Comparison of ENCODE assay signal across 1 cellular context in the genomic region with DNA sequence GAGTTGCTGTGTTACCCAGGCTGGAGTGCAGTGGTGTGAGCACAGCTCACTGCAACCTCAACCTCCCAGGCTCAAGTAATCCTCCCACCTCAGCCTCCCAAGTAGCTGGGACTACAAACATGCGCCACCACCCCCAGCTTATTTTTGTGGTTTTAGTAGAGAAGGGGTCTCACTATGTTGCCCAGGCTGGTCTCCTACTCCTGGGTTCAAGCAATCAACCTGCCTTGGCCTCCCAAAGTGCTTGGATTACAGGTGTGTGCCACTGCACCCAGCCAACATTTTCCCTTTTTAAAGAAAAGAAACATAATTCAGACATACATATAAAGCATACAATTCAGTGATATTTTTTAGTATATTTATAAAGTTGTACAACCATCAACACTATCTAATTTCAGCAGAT.
TF ChIP-seq lines count a peak whose summit lies in the region.

No MANE protein-coding gene starts in this region.

TF ChIP-seq in HepG2, 621 proteins besides CTCF, POLR2A, EP300 and RAD21 (continued from another document):
- TF ChIP-seq, protein P1, sequence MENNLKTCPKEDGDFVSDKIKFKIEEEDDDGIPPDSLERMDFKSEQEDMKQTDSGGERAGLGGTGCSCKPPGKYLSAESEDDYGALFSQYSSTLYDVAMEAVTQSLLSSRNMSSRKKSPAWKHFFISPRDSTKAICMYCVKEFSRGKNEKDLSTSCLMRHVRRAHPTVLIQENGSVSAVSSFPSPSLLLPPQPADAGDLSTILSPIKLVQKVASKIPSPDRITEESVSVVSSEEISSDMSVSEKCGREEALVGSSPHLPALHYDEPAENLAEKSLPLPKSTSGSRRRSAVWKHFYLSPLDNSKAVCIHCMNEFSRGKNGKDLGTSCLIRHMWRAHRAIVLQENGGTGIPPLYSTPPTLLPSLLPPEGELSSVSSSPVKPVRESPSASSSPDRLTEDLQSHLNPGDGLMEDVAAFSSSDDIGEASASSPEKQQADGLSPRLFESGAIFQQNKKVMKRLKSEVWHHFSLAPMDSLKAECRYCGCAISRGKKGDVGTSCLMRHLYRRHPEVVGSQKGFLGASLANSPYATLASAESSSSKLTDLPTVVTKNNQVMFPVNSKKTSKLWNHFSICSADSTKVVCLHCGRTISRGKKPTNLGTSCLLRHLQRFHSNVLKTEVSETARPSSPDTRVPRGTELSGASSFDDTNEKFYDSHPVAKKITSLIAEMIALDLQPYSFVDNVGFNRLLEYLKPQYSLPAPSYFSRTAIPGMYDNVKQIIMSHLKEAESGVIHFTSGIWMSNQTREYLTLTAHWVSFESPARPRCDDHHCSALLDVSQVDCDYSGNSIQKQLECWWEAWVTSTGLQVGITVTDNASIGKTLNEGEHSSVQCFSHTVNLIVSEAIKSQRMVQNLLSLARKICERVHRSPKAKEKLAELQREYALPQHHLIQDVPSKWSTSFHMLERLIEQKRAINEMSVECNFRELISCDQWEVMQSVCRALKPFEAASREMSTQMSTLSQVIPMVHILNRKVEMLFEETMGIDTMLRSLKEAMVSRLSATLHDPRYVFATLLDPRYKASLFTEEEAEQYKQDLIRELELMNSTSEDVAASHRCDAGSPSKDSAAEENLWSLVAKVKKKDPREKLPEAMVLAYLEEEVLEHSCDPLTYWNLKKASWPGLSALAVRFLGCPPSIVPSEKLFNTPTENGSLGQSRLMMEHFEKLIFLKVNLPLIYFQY (CRISPR knock-in tag; IDR thresholded peaks at IDR 0.05; ENCODE audit: borderline replicate concordance) = no peak
- TF ChIP-seq, protein P2, sequence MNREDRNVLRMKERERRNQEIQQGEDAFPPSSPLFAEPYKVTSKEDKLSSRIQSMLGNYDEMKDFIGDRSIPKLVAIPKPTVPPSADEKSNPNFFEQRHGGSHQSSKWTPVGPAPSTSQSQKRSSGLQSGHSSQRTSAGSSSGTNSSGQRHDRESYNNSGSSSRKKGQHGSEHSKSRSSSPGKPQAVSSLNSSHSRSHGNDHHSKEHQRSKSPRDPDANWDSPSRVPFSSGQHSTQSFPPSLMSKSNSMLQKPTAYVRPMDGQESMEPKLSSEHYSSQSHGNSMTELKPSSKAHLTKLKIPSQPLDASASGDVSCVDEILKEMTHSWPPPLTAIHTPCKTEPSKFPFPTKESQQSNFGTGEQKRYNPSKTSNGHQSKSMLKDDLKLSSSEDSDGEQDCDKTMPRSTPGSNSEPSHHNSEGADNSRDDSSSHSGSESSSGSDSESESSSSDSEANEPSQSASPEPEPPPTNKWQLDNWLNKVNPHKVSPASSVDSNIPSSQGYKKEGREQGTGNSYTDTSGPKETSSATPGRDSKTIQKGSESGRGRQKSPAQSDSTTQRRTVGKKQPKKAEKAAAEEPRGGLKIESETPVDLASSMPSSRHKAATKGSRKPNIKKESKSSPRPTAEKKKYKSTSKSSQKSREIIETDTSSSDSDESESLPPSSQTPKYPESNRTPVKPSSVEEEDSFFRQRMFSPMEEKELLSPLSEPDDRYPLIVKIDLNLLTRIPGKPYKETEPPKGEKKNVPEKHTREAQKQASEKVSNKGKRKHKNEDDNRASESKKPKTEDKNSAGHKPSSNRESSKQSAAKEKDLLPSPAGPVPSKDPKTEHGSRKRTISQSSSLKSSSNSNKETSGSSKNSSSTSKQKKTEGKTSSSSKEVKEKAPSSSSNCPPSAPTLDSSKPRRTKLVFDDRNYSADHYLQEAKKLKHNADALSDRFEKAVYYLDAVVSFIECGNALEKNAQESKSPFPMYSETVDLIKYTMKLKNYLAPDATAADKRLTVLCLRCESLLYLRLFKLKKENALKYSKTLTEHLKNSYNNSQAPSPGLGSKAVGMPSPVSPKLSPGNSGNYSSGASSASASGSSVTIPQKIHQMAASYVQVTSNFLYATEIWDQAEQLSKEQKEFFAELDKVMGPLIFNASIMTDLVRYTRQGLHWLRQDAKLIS (CRISPR knock-in tag; IDR thresholded peaks at IDR 0.05) = no peak
- TF ChIP-seq REPIN1 (CRISPR knock-in tag; IDR thresholded peaks at IDR 0.05; ENCODE audit: borderline replicate concordance, low read depth) = no peak
- TF ChIP-seq ZNF121 (CRISPR knock-in tag; IDR thresholded peaks at IDR 0.05) = 0 out of 2 replicates have a peak, but pooled peaks have one; percentile 16
TF ChIP-seq in HepG2: peak in this region for 1.
